13 cellular contexts compared by ENCODE assay signal in genomic region chr14:91219505-91220389, GRCh38. TPM values are rescaled to one million over a fixed set of nuclear protein-coding genes. Genes with fewer than 3 reads are reported as not detected.
A peak's percentile ranks its signal among the peaks of the same experiment; 100 is the strongest.
DNase-seq lines count a peak whose midpoint lies in the region; ATAC-seq and TF ChIP-seq lines count a peak whose summit lies in the region.
"Had no signal": no experiment of that assay in that cellular context is flagged by ENCODE, and none has a peak within 500 bp of the region (broad histone marks: within the 10 kb centered on the region; RNA-seq: fewer than 3 reads in every experiment).

No MANE protein-coding gene starts in this region.

- no peaks in the 10 kb centered on the region for H3K27me3 ChIP-seq in esophagus squamous epithelium

- H3K27ac ChIP-seq in esophagus squamous epithelium (peak overlapping the region; percentile 76 to 90 (median 82)), skin epidermis (peak overlapping the region in 20 of 21 experiments; percentile 39 to 87 (median 76))
- H3K27ac ChIP-seq: KMS-11 had no signal

- H3K4me1 ChIP-seq in esophagus squamous epithelium: peaks cover 10 to 54% (median 33%) of the 10 kb centered on the region in 3 donors

- no peaks in the 10 kb centered on the region for H3K9me3 Mint-ChIP-seq in T-helper 2 cell treated with Interferon-gamma antibody and Interleukin-4, amounts not matched to agents 5 μg/mL and 100 μg/mL, for 36 hours
- no peaks in the 10 kb centered on the region for H3K9me3 Mint-ChIP-seq in IgD-negative memory B cell

- ATAC-seq in HG02973 (IDR thresholded peaks at IDR 0.05; ENCODE audit: unreplicated experiment): no peak

- TF ChIP-seq CTCF in esophagus squamous epithelium (IDR thresholded peaks at IDR 0.05): no peak

- DNase-seq in T-helper 2 cell treated with Interferon-gamma antibody and Interleukin-4, amounts not matched to agents 5 μg/mL and 100 μg/mL, for 36 hours (ENCODE audit: low spot score): no peak
- DNase-seq in T-helper 2 cell (no peak), esophagus squamous epithelium (lab: John Stamatoyannopoulos, UW) (no peak), kidney tubule cell (ENCODE audit: low spot score) (no peak), posterior vena cava (ENCODE audit: low spot score) (no peak)
- DNase-seq: NCI-H1092, NCI-H2107, NCI-H69, SK-N-SH had no signal

- H3K9me3 ChIP-seq in esophagus squamous epithelium: no peaks in the 10 kb centered on the region
- H3K9me3 ChIP-seq: SK-N-SH had no signal

- no peak for TF ChIP-seq POLR2A in esophagus squamous epithelium (IDR thresholded peaks at IDR 0.05)

- H3K4me3 Mint-ChIP-seq in T-helper 2 cell treated with Interferon-gamma antibody and Interleukin-4, amounts not matched to agents 5 μg/mL and 100 μg/mL, for 36 hours: no peak overlapping the region
- H3K4me3 Mint-ChIP-seq in IgD-negative memory B cell: no peak overlapping the region

- intact Hi-C loops in esophagus squamous epithelium (cut with DNase I) (no loop called here), posterior vena cava (cut with DNase I) (no loop called here)

- peaks cover 67% of the 10 kb centered on the region for H3K36me3 Mint-ChIP-seq in T-helper 2 cell treated with Interferon-gamma antibody and Interleukin-4, amounts not matched to agents 5 μg/mL and 100 μg/mL, for 36 hours (ENCODE audit: low read depth)
- peaks cover 6% of the 10 kb centered on the region for H3K36me3 Mint-ChIP-seq in IgD-negative memory B cell

- WGBS in esophagus squamous epithelium, 2 donors: 37% methylated on average over 7 to 12 of the region's 13 CpGs

- H3K36me3 ChIP-seq in esophagus squamous epithelium: peaks cover 0 to 53% (median 9%) of the 10 kb centered on the region in 3 donors

- H3K27ac Mint-ChIP-seq in T-helper 2 cell treated with Interferon-gamma antibody and Interleukin-4, amounts not matched to agents 5 μg/mL and 100 μg/mL, for 36 hours: peak overlapping the region; percentile 39
- peak overlapping the region in 2 of 3 donors; percentile 51 to 63 for H3K27ac Mint-ChIP-seq in IgD-negative memory B cell

- H3K4me3 ChIP-seq in esophagus squamous epithelium (no peak overlapping the region), skin epidermis (no peak overlapping the region)

- H3K4me1 Mint-ChIP-seq in T-helper 2 cell treated with Interferon-gamma antibody and Interleukin-4, amounts not matched to agents 5 μg/mL and 100 μg/mL, for 36 hours (ENCODE audit: low read depth): peaks cover 32% of the 10 kb centered on the region
- H3K4me1 Mint-ChIP-seq in IgD-negative memory B cell: peaks cover 0 to 2% (median 2%) of the 10 kb centered on the region in 3 donors

- H3K27me3 Mint-ChIP-seq in T-helper 2 cell treated with Interferon-gamma antibody and Interleukin-4, amounts not matched to agents 5 μg/mL and 100 μg/mL, for 36 hours (ENCODE audit: low read depth): no peaks in the 10 kb centered on the region
- H3K27me3 Mint-ChIP-seq in IgD-negative memory B cell: no peaks in the 10 kb centered on the region

RNA-seq across cellular contexts. Expression of gene GPR68, which starts 24.8 kb away (rescaled TPM):
- 1.6 TPM for polyA plus RNA-seq in IgD-negative memory B cell
- total RNA-seq in esophagus squamous epithelium (10 to 100 TPM in 2 of 4 donors, 1 to 10 TPM in 2; 4.0 to 17.5 (median 10.2) TPM), posterior vena cava (1 to 10 TPM; 3.2 to 6.4 TPM)
